In genomic region chr18:34976534-34976898, GRCh38 we compare ENCODE assay signal across 8 cellular contexts.
DNase-seq lines count a peak whose midpoint lies in the region; ATAC-seq and TF ChIP-seq lines count a peak whose summit lies in the region.

No MANE protein-coding gene starts in this region.

- TF ChIP-seq POLR2A in breast epithelium (IDR thresholded peaks at IDR 0.05): no peak

- peaks cover 0 to 5% of the 10 kb centered on the region in 2 donors for H3K9me3 ChIP-seq in breast epithelium
- no peaks in the 10 kb centered on the region for H3K9me3 ChIP-seq in adipocyte (ENCODE audit: control insufficient read depth, low read length)
- no peaks in the 10 kb centered on the region for H3K9me3 ChIP-seq in lung (ENCODE audit: control insufficient read depth in 2 of 2, insufficient read depth in 1 of 2, low read length in 1 of 2)

- H3K4me1 Mint-ChIP-seq in MCF 10A (ENCODE audit: insufficient read depth, unreplicated experiment): peaks cover 23% of the 10 kb centered on the region

- H3K9me3 Mint-ChIP-seq in MCF 10A (ENCODE audit: unreplicated experiment): no peaks in the 10 kb centered on the region

- POLR2A ChIA-PET in MCF 10A (lab: Yijun Ruan, JAX): no interaction called here

- H3K4me1 ChIP-seq in breast epithelium (peaks cover 0 to 3% of the 10 kb centered on the region in 2 donors), adipocyte (ENCODE audit: control insufficient read depth, insufficient read depth, low read length) (peaks cover 23% of the 10 kb centered on the region), lung (ENCODE audit: control insufficient read depth in 2 of 2, insufficient read depth in 2 of 2, low read length in 2 of 2) (no peaks in the 10 kb centered on the region), urinary bladder (ENCODE audit: insufficient read depth) (no peaks in the 10 kb centered on the region)

- no peaks in the 10 kb centered on the region for H3K27me3 ChIP-seq in breast epithelium
- H3K27me3 ChIP-seq in adipocyte (replicated peaks; ENCODE audit: control insufficient read depth, insufficient read depth, low read length): peaks cover 5% of the 10 kb centered on the region
- H3K27me3 ChIP-seq in lung (ENCODE audit: control insufficient read depth, insufficient read depth): no peaks in the 10 kb centered on the region

- H3K36me3 ChIP-seq in breast epithelium (no peaks in the 10 kb centered on the region), adipocyte (ENCODE audit: control insufficient read depth, insufficient read depth, low read length, severe bottlenecking) (no peaks in the 10 kb centered on the region), lung (ENCODE audit: control insufficient read depth in 2 of 2, insufficient read depth in 2 of 2, low read length in 2 of 2) (no peaks in the 10 kb centered on the region), urinary bladder (ENCODE audit: insufficient read depth) (no peaks in the 10 kb centered on the region)

- DNase-seq in breast epithelium (ENCODE audit: low spot score in 2 of 2): no peak
- no peak for DNase-seq in MCF 10A (ENCODE audit: unreplicated experiment)
- no peak for DNase-seq in adipocyte (ENCODE audit: low read depth)
- DNase-seq in lung (ENCODE audit: low spot score): no peak
- DNase-seq in HK-2 (ENCODE audit: unreplicated experiment): no peak
- DNase-seq in NCI-H2081 treated with DMSO at 0.1 percent for 48 hours (lab: John Stamatoyannopoulos, UW): no peak

- peak overlapping the region; percentile 70 to 90 (median 72) for H3K4me3 ChIP-seq in breast epithelium
- H3K4me3 ChIP-seq in adipocyte (ENCODE audit: low read length): peak overlapping the region; percentile 86
- peak overlapping the region; percentile 45 for H3K4me3 ChIP-seq in lung
- peak overlapping the region; percentile 70 for H3K4me3 ChIP-seq in urinary bladder (ENCODE audit: low read depth, low read length)

- no TSS peak for BruUV-seq in MCF 10A (replicated peaks; lab: Mats Ljungman, UMichigan)

- no peaks in the 10 kb centered on the region for H3K36me3 Mint-ChIP-seq in MCF 10A (ENCODE audit: insufficient read depth, unreplicated experiment)

- H3K27ac Mint-ChIP-seq in MCF 10A (ENCODE audit: low read depth, unreplicated experiment): no peak overlapping the region

- intact Hi-C loops in breast epithelium (cut with DNase I; ENCODE audit: low total_unique reads): no loop called here
- intact Hi-C loops in MCF 10A (cut with micrococcal nuclease): loop anchor here (5.0 to 10.0 kb wide), 2 partner anchors 44 to 112 kb away; no protein-coding TSS in a partner anchor

- ATAC-seq in lung (ENCODE audit: insufficient read depth, low FRiP score) (no peak), HG03095 (IDR thresholded peaks at IDR 0.05; ENCODE audit: unreplicated experiment) (no peak)

- H3K4me3 Mint-ChIP-seq in MCF 10A (ENCODE audit: unreplicated experiment): no peak overlapping the region

- no peak for TF ChIP-seq CTCF in breast epithelium (IDR thresholded peaks at IDR 0.05)
- TF ChIP-seq CTCF in MCF 10A (IDR thresholded peaks at IDR 0.05; ENCODE audit: unreplicated experiment): no peak
- TF ChIP-seq CTCF in lung (IDR thresholded peaks at IDR 0.05; ENCODE audit: control extremely low read depth, extremely low read depth): no peak

- H3K27ac ChIP-seq in breast epithelium (peak overlapping the region in 1 of 2 donors; percentile 86), lung (ENCODE audit: low read depth in 1 of 2, low read length in 1 of 2) (no peak overlapping the region), urinary bladder (ENCODE audit: low read depth) (no peak overlapping the region)

- 1 to 2% methylated on average over 19 of the region's 19 CpGs for WGBS in lung, 2 donors
- 1% methylated on average over 19 of the region's 19 CpGs for WGBS in urinary bladder

- H3K27me3 Mint-ChIP-seq in MCF 10A (ENCODE audit: insufficient read depth, unreplicated experiment): peaks cover 47% of the 10 kb centered on the region

- CTCF ChIA-PET in MCF 10A (lab: Yijun Ruan, JAX): no interaction called here

- H3K9ac ChIP-seq in adipocyte (ENCODE audit: low read length): no peak overlapping the region
